In the genomic region with DNA sequence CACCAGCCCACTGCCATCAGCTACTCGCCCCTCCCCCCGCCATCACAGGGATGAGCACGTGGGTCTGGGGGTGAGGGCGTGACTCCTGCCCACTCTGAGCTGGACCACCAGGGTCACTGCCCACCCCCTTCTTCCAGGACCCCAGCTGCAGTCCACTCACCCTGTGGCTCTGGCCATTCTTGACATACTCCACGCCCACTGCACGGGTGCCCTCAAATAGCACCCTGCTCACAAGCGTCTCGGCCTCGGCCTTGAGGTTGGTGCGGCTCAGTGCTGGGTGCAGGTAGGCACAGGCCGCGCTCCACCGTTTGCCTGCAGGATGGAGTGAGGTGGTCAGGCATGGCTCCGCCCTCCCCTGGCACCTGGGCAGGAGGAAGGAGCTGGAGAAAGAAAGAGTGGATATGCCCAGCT, we compare ENCODE assay signal across 16 cellular contexts. TPM values are rescaled to one million over a fixed set of nuclear protein-coding genes. Genes with fewer than 3 reads are reported as not detected.
"Had no signal": no experiment of that assay in that cellular context is flagged by ENCODE, and none has a peak within 500 bp of the region (broad histone marks: within the 10 kb centered on the region; RNA-seq: fewer than 3 reads in every experiment).

No MANE protein-coding gene starts in this region.

- H3K9me3 Mint-ChIP-seq: activated CD4-positive, alpha-beta memory T cell treated with anti-CD3 and anti-CD28 coated beads for 36 hours; activated naive CD4-positive, alpha-beta T cell treated with anti-CD3 and anti-CD28 coated beads, Interleukin-2, amount 50 U/mL, for 72 hours; activated T-cell treated with anti-CD3 and anti-CD28 coated beads, Interleukin-2, amount 50 U/mL, for 24 hours; memory B cell; natural killer cell treated with Interleukin-12 subunit alpha and Interleukin-12 subunit beta and Interleukin-15 and Interleukin-18, amount 100 ng/mL, for 72 hours; stimulated activated memory B cell treated with anti-CD40 and anti-IgM and Interleukin-4, amounts not matched to agents 10 μg/mL and 1 μg/mL and 100 μg/mL, for 72 hours had no signal

- H3K9me3 ChIP-seq: body of pancreas, gastroesophageal sphincter, left ventricle myocardium inferior had no signal

- H3K27me3 ChIP-seq: body of pancreas, gastroesophageal sphincter had no signal

- H3K4me3 ChIP-seq: body of pancreas, gastroesophageal sphincter, left ventricle myocardium inferior had no signal

- H3K27ac ChIP-seq: body of pancreas, gastroesophageal sphincter, left ventricle myocardium inferior had no signal

- H3K27me3 Mint-ChIP-seq: activated CD4-positive, alpha-beta T cell treated with anti-CD3 and anti-CD28 coated beads for 36 hours; memory B cell; progenitor cell of endocrine pancreas; stimulated activated memory B cell treated with anti-CD40 and anti-IgM and Interleukin-4, amounts not matched to agents 10 μg/mL and 1 μg/mL and 100 μg/mL, for 72 hours had no signal

- H3K4me1 ChIP-seq: gastroesophageal sphincter had no signal

- H3K4me3 Mint-ChIP-seq: activated CD4-positive, alpha-beta memory T cell treated with anti-CD3 and anti-CD28 coated beads for 36 hours; activated CD4-positive, alpha-beta T cell treated with anti-CD3 and anti-CD28 coated beads for 36 hours; activated T-cell treated with anti-CD3 and anti-CD28 coated beads, Interleukin-2, amount 50 U/mL, for 24 hours; memory B cell; natural killer cell treated with Interleukin-12 subunit alpha and Interleukin-12 subunit beta and Interleukin-15 and Interleukin-18, amount 100 ng/mL, for 72 hours; stimulated activated memory B cell treated with anti-CD40 and anti-IgM and Interleukin-4, amounts not matched to agents 10 μg/mL and 1 μg/mL and 100 μg/mL, for 72 hours had no signal

- H3K36me3 Mint-ChIP-seq: activated CD4-positive, alpha-beta memory T cell treated with anti-CD3 and anti-CD28 coated beads for 36 hours; activated naive CD4-positive, alpha-beta T cell treated with anti-CD3 and anti-CD28 coated beads, Interleukin-2, amount 50 U/mL, for 72 hours; memory B cell; natural killer cell treated with Interleukin-12 subunit alpha and Interleukin-12 subunit beta and Interleukin-15 and Interleukin-18, amount 100 ng/mL, for 72 hours had no signal

- DNase-seq: activated CD4-positive, alpha-beta memory T cell treated with anti-CD3 and anti-CD28 coated beads for 36 hours; activated CD4-positive, alpha-beta T cell treated with anti-CD3 and anti-CD28 coated beads for 36 hours; activated T-cell treated with anti-CD3 and anti-CD28 coated beads, Interleukin-2, amount 50 U/mL, for 24 hours; amniotic stem cell; dermis blood vessel endothelial cell; left ventricle myocardium inferior; nucleus accumbens; stimulated activated CD4-positive, alpha-beta T cell treated with anti-CD3 and anti-CD28 coated beads, Interleukin-2, amount 100 ng/mL, for 48 hours; T-helper 2 cell had no signal

- H3K4me1 Mint-ChIP-seq: activated CD4-positive, alpha-beta T cell treated with anti-CD3 and anti-CD28 coated beads for 36 hours; memory B cell had no signal

- H3K27ac Mint-ChIP-seq: activated CD4-positive, alpha-beta memory T cell treated with anti-CD3 and anti-CD28 coated beads for 36 hours; activated CD4-positive, alpha-beta T cell treated with anti-CD3 and anti-CD28 coated beads for 36 hours; activated naive CD4-positive, alpha-beta T cell treated with anti-CD3 and anti-CD28 coated beads, Interleukin-2, amount 50 U/mL, for 72 hours; activated T-cell treated with anti-CD3 and anti-CD28 coated beads, Interleukin-2, amount 50 U/mL, for 24 hours; memory B cell; natural killer cell treated with Interleukin-12 subunit alpha and Interleukin-12 subunit beta and Interleukin-15 and Interleukin-18, amount 100 ng/mL, for 72 hours; stimulated activated memory B cell treated with anti-CD40 and anti-IgM and Interleukin-4, amounts not matched to agents 10 μg/mL and 1 μg/mL and 100 μg/mL, for 72 hours had no signal

RNA-seq across cellular contexts. Expression of a gene that starts 24.0 kb away (rescaled TPM):
- total RNA-seq: dermis blood vessel endothelial cell had no signal
